In the genomic region with DNA sequence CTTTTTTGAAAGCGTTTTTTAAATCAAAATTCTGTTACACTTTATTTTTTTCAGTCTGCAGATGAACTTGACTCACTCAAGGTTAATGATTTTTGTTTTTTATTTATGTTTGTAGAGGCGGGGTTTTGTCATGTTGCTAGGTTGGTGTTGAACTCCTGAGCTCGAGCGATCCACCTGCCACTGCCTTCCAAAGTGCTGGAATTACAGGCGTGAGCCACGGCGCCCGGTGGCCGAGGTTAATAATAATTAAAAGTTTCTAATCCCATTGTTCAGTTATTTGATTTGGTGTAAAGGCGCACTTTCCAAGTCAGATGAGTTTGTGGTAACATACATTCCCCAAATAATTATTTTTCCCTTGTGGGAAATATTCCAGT, we compare ENCODE assay signal across 8 cellular contexts. TPM values are rescaled to one million over a fixed set of nuclear protein-coding genes. Genes with fewer than 3 reads are reported as not detected.
DNase-seq lines count a peak whose midpoint lies in the region; ATAC-seq, FAIRE-seq and TF ChIP-seq lines count a peak whose summit lies in the region.

No MANE protein-coding gene starts in this region.

- no peaks in the 10 kb centered on the region for H3K27me3 Mint-ChIP-seq in CD14-positive monocyte (ENCODE audit: low read depth in 3 of 3)
- H3K27me3 Mint-ChIP-seq in nephron progenitor cell (ENCODE audit: low read depth, poor library complexity) = no peaks in the 10 kb centered on the region

- no peaks in the 10 kb centered on the region for H3K27me3 ChIP-seq in MG63
- H3K27me3 ChIP-seq in dorsolateral prefrontal cortex = no peaks in the 10 kb centered on the region

- H3K36me3 Mint-ChIP-seq in CD14-positive monocyte (peaks cover 21 to 29% of the 10 kb centered on the region in 2 donors), nephron progenitor cell (ENCODE audit: low read depth) (peaks cover 13% of the 10 kb centered on the region)

- H3K4me3 ChIP-seq in MG63 (peak overlapping the region; percentile 99), dorsolateral prefrontal cortex (peak overlapping the region; percentile 60 to 98 (median 88))

- H3K4me1 Mint-ChIP-seq in CD14-positive monocyte = peaks cover 65% of the 10 kb centered on the region
- H3K4me1 Mint-ChIP-seq in nephron progenitor cell = peaks cover 44% of the 10 kb centered on the region

- intact Hi-C loops in CD14-positive monocyte (cut with micrococcal nuclease) = loop anchor here (5.0 kb wide), 2 partner anchors 92 to 102 kb away; no protein-coding TSS in a partner anchor
- intact Hi-C loops in dorsolateral prefrontal cortex (cut with DNase I) = loop anchor here (5.0 kb wide), 1 partner anchor 158 kb away; a partner anchor contains a TSS

- H3K27ac Mint-ChIP-seq in CD14-positive monocyte (peak overlapping the region; percentile 100), nephron progenitor cell (peak overlapping the region; percentile 100)

- ATAC-seq in GM18909 (IDR thresholded peaks at IDR 0.05; ENCODE audit: poor library complexity, unreplicated experiment) (no peak), GM21360 (IDR thresholded peaks at IDR 0.05; ENCODE audit: unreplicated experiment) (no peak)

- DNase-seq in CD14-positive monocyte (ENCODE audit: low spot score) (no peak), MG63 (no peak), dorsolateral prefrontal cortex (no peak), nephron progenitor cell (no peak), H54 (ENCODE audit: insufficient read length, low spot score) (no peak), NCI-H1694 treated with DMSO at 0.1 percent for 48 hours (lab: John Stamatoyannopoulos, UW) (no peak)

- H3K9me3 Mint-ChIP-seq in CD14-positive monocyte = peaks cover 0 to 2% (median 0%) of the 10 kb centered on the region in 7 donors
- no peaks in the 10 kb centered on the region for H3K9me3 Mint-ChIP-seq in nephron progenitor cell

- H3K27ac ChIP-seq in dorsolateral prefrontal cortex = peak overlapping the region; percentile 56 to 100 (median 99)

- no peaks in the 10 kb centered on the region for H3K9me3 ChIP-seq in MG63

- H3K4me3 Mint-ChIP-seq in CD14-positive monocyte (peak overlapping the region; percentile 94 to 98), nephron progenitor cell (peak overlapping the region; percentile 94)

- FAIRE-seq in H54 (lab: Jason Lieb, UNC) = no peak

- no peak for TF ChIP-seq POLR2A in H54 (IDR thresholded peaks at IDR 0.05; ENCODE audit: low read depth, low read length)

- TF ChIP-seq CTCF in CD14-positive monocyte (IDR thresholded peaks at IDR 0.05) = no peak
- no peak for TF ChIP-seq CTCF in dorsolateral prefrontal cortex (IDR thresholded peaks at IDR 0.05 in 54 of 56, conservative IDR thresholded peaks at IDR 0.05 in 2 of 56; ENCODE audit: low read depth in 1 of 56, partially characterized antibody in 56 of 56)
- TF ChIP-seq CTCF in nephron progenitor cell (IDR thresholded peaks at IDR 0.05) = no peak

- peaks cover 28% of the 10 kb centered on the region for H3K36me3 ChIP-seq in MG63

RNA-seq across cellular contexts. Expression of a gene that starts 1.2 kb away (rescaled TPM):
- 1 to 10 TPM; 3.1 to 6.7 TPM for polyA plus RNA-seq in CD14-positive monocyte
- 27.0 and 43.4 TPM in 2 replicates for total RNA-seq in MG63 (2014; rRNA removed; shearing (Covaris generic); ENCODE audit: low replicate concordance)
- total RNA-seq in dorsolateral prefrontal cortex = 10 to 100 TPM; 19.6 to 53.4 (median 28.9) TPM
